In genomic region chr20:16637814-16638213, GRCh38 we compare ENCODE assay signal across 32 cellular contexts.
"Had no signal": no experiment of that assay in that cellular context is flagged by ENCODE, and none has a peak within 500 bp of the region (broad histone marks: within the 10 kb centered on the region; RNA-seq: fewer than 3 reads in every experiment).

No MANE protein-coding gene starts in this region.

- ATAC-seq: foreskin keratinocyte, gastroesophageal sphincter, heart left ventricle, left colon, left ventricle myocardium superior, lower lobe of right lung, natural killer cell had no signal

- DNase-seq: colonic mucosa; effector CD8-positive, alpha-beta T cell; foreskin keratinocyte; heart left ventricle; kidney glomerular epithelial cell; left colon; left ventricle myocardium superior; lower lobe of right lung; natural killer cell; occipital lobe; right cardiac atrium; stimulated activated CD4-positive, alpha-beta T cell treated with anti-CD3 and anti-CD28 coated beads, Interleukin-12 subunit alpha, Interleukin-12 subunit beta, amount 100 ng/mL, for 4 hours; stimulated activated CD4-positive, alpha-beta T cell treated with anti-CD3 and anti-CD28 coated beads, Interleukin-1b, Interleukin-23, amount 100 ng/mL, for 48 hours; stimulated activated CD4-positive, alpha-beta T cell treated with anti-CD3 and anti-CD28 coated beads, Interleukin-4, amount 100 ng/mL, for 1 hour; stimulated activated CD8-positive, alpha-beta memory T cell treated with anti-CD3 and anti-CD28 coated beads, Interleukin-4, amount 100 ng/mL, for 48 hours; stimulated activated naive CD4-positive, alpha-beta T cell; stomach; testis; tibial artery; upper lobe of left lung had no signal

- H3K9me3 Mint-ChIP-seq: central memory CD8-positive, alpha-beta T cell; dendritic cell treated with granulocyte-macrophage colony-stimulating factor and Interleukin-4, amounts not matched to agents 40 ng/mL and 50 ng/mL, for 4 days; natural killer cell had no signal

- H3K4me3 Mint-ChIP-seq: central memory CD8-positive, alpha-beta T cell; dendritic cell treated with granulocyte-macrophage colony-stimulating factor and Interleukin-4, amounts not matched to agents 40 ng/mL and 50 ng/mL, for 4 days; natural killer cell had no signal

- H3K36me3 Mint-ChIP-seq: natural killer cell had no signal

- H3K9me3 ChIP-seq: colonic mucosa, esophagus muscularis mucosa, gastroesophageal sphincter, heart left ventricle, lower lobe of right lung, prostate gland, stomach, testis, tibial artery, upper lobe of left lung had no signal

- H3K27ac ChIP-seq: cardiac muscle cell, colonic mucosa, esophagus muscularis mucosa, foreskin keratinocyte, gastroesophageal sphincter, heart left ventricle, hepatocyte, lower lobe of right lung, parathyroid adenoma, prostate gland, skin epidermis, stomach, testis, tibial artery, upper lobe of left lung had no signal

- H3K27me3 ChIP-seq: cardiac muscle cell, colonic mucosa, esophagus muscularis mucosa, foreskin keratinocyte, gastroesophageal sphincter, hepatocyte, stomach, testis, tibial artery, upper lobe of left lung had no signal

- H3K4me1 ChIP-seq: colonic mucosa, esophagus muscularis mucosa, foreskin keratinocyte, gastroesophageal sphincter, heart left ventricle, lower lobe of right lung, parathyroid adenoma, prostate gland, stomach, testis, tibial artery, upper lobe of left lung had no signal

- H3K4me2 ChIP-seq: hepatocyte had no signal

- H3K79me2 ChIP-seq: hepatocyte, parathyroid adenoma had no signal

- H2AFZ ChIP-seq: hepatocyte, parathyroid adenoma had no signal

- H3K4me3 ChIP-seq: cardiac muscle cell, colonic mucosa, esophagus muscularis mucosa, gastroesophageal sphincter, heart left ventricle, hepatocyte, lower lobe of right lung, prostate gland, skin epidermis, stomach, testis, tibial artery, upper lobe of left lung had no signal

- H3K36me3 ChIP-seq: cardiac muscle cell, colonic mucosa, esophagus muscularis mucosa, gastroesophageal sphincter, heart left ventricle, lower lobe of right lung, prostate gland, stomach, tibial artery, upper lobe of left lung had no signal

- H3K4me1 Mint-ChIP-seq: central memory CD8-positive, alpha-beta T cell; natural killer cell had no signal

- H3K27ac Mint-ChIP-seq: dendritic cell treated with granulocyte-macrophage colony-stimulating factor and Interleukin-4, amounts not matched to agents 40 ng/mL and 50 ng/mL, for 4 days; natural killer cell had no signal

- H3K9ac ChIP-seq: parathyroid adenoma had no signal

- FAIRE-seq: endothelial cell of umbilical vein, islet of Langerhans, urothelium cell line had no signal
